22 cellular contexts compared by ENCODE assay signal in the genomic region with DNA sequence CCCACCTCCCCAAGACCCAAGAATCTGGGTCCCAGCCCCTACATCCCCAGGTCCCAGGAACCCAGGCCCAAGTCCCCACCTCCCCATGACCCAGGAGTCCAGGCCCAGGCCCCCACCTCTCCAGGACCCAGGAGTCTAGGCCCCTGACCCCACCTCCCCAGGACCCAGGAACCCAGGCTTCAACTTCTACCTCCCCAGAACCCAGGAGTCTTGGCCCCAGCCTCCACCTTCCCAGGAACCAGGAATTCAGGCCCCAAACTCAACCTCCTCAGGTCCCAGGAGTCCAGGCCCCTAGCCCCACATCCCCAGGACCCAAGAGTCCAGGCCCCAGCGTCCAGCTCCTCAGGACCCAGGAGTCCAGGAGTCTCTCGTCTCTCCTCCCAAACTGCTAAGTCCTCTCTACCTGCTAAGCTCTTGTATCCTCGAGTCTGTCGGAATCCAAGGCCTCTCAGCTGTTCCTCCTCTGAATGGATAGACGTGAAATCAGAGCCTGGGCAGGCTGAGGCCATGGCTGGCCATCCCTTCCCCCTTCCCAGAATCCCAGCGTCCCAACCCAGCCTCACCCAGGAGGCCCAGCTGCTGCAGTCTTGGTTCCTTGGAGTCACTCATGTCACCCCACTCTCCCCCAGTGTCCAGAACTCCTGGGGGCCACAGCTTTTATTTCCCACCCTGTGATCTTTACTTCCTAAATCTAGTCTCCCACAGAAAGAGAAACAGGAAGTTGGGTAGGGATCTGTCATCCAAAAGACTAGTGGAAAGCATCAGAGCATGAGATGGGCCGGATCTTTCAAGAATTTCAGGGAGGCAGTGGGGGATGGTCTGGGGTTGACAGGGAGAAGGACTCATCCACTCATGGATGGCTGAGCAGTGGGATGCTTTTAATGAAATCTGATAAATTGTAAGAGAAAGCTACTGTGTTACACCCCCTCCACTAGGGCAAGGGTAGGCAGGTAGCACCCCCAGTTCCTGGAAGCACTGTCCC. TPM values are rescaled to one million over a fixed set of nuclear protein-coding genes. Genes with fewer than 3 reads are reported as not detected.
DNase-seq lines count a peak whose midpoint lies in the region; ATAC-seq and TF ChIP-seq lines count a peak whose summit lies in the region.
"Had no signal": no experiment of that assay in that cellular context is flagged by ENCODE, and none has a peak within 500 bp of the region (broad histone marks: within the 10 kb centered on the region; RNA-seq: fewer than 3 reads in every experiment).

A gene with protein sequence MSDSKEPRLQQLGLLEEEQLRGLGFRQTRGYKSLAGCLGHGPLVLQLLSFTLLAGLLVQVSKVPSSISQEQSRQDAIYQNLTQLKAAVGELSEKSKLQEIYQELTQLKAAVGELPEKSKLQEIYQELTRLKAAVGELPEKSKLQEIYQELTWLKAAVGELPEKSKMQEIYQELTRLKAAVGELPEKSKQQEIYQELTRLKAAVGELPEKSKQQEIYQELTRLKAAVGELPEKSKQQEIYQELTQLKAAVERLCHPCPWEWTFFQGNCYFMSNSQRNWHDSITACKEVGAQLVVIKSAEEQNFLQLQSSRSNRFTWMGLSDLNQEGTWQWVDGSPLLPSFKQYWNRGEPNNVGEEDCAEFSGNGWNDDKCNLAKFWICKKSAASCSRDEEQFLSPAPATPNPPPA (minus strand): TSS at position 632 of the 982 bp plus-strand sequence. CDS start 23 bp downstream, at position 609.

- DNase-seq in activated T-cell treated with anti-CD3 and anti-CD28 coated beads, Interleukin-2, amount 50 U/mL, for 24 hours, result peak; percentile 28
- DNase-seq in activated T-cell treated with anti-CD3 and anti-CD28 coated beads, Interleukin-2, amount 50 U/mL, for 48 hours, result no peak
- DNase-seq in activated naive CD8-positive, alpha-beta T cell treated with anti-CD3 and anti-CD28 coated beads, Interleukin-2, amount 50 U/mL, for 24 hours, result no peak
- peak; percentile 73 for DNase-seq in left kidney (ENCODE audit: low read depth, low spot score)
- DNase-seq in NCI-H82 (lab: John Stamatoyannopoulos, UW), result no peak
- no peak for DNase-seq in uterus
- DNase-seq in esophagus squamous epithelium (lab: John Stamatoyannopoulos, UW), result no peak
- DNase-seq: activated effector memory CD4-positive, alpha-beta T cell treated with Interleukin-2 at 50 U/mL for 16 hours; colonic mucosa; gastrocnemius medialis; NCI-H1417 treated with DMSO at 0.1 percent for 48 hours; NCI-H2227 treated with DMSO at 0.1 percent for 48 hours; stimulated activated naive CD8-positive, alpha-beta T cell treated with anti-CD3 and anti-CD28 coated beads, Interleukin-15, Interleukin-2, amounts not matched to agents 100 U/mL and 50 U/mL, for 24 hours; T-helper 2 cell had no signal

- WGBS in esophagus squamous epithelium, 2 donors, result 50 to 56% methylated on average over 6 to 7 of the region's 7 CpGs

- H3K27me3 Mint-ChIP-seq in activated T-cell treated with anti-CD3 and anti-CD28 coated beads, Interleukin-2, amount 50 U/mL, for 24 hours, result peaks cover 48% of the 10 kb centered on the region
- H3K27me3 Mint-ChIP-seq in activated naive CD8-positive, alpha-beta T cell treated with anti-CD3 and anti-CD28 coated beads, Interleukin-2, amount 50 U/mL, for 24 hours, result peaks cover 22% of the 10 kb centered on the region
- peaks cover 13% of the 10 kb centered on the region for H3K27me3 Mint-ChIP-seq in stimulated activated memory B cell treated with anti-CD40 and anti-IgM and Interleukin-4, amounts not matched to agents 10 μg/mL and 1 μg/mL and 100 μg/mL, for 72 hours

- no peaks in the 10 kb centered on the region for H3K36me3 ChIP-seq in uterus
- H3K36me3 ChIP-seq in esophagus squamous epithelium, result no peaks in the 10 kb centered on the region
- H3K36me3 ChIP-seq: colonic mucosa, gastrocnemius medialis, ovary, spleen, vagina had no signal

- H3K27ac ChIP-seq in uterus, result no peak within 1 kb of the TSS
- peak within 1 kb of the TSS in 1 of 4 donors; percentile 17 for H3K27ac ChIP-seq in esophagus squamous epithelium
- H3K27ac ChIP-seq: A549, colonic mucosa, gastrocnemius medialis, KMS-11, ovary, spleen, vagina had no signal

- no peak within 1 kb of the TSS for H3K27ac Mint-ChIP-seq in activated T-cell treated with anti-CD3 and anti-CD28 coated beads, Interleukin-2, amount 50 U/mL, for 24 hours
- peak within 1 kb of the TSS; percentile 44 for H3K27ac Mint-ChIP-seq in activated naive CD8-positive, alpha-beta T cell treated with anti-CD3 and anti-CD28 coated beads, Interleukin-2, amount 50 U/mL, for 24 hours
- H3K27ac Mint-ChIP-seq in stimulated activated memory B cell treated with anti-CD40 and anti-IgM and Interleukin-4, amounts not matched to agents 10 μg/mL and 1 μg/mL and 100 μg/mL, for 72 hours, result peak within 1 kb of the TSS; percentile 70

- no peak within 1 kb of the TSS for H3K4me3 Mint-ChIP-seq in activated T-cell treated with anti-CD3 and anti-CD28 coated beads, Interleukin-2, amount 50 U/mL, for 24 hours
- no peak within 1 kb of the TSS for H3K4me3 Mint-ChIP-seq in activated naive CD8-positive, alpha-beta T cell treated with anti-CD3 and anti-CD28 coated beads, Interleukin-2, amount 50 U/mL, for 24 hours
- H3K4me3 Mint-ChIP-seq in stimulated activated memory B cell treated with anti-CD40 and anti-IgM and Interleukin-4, amounts not matched to agents 10 μg/mL and 1 μg/mL and 100 μg/mL, for 72 hours, result no peak within 1 kb of the TSS

- no peak within 1 kb of the TSS for H3K4me3 ChIP-seq in uterus
- H3K4me3 ChIP-seq in esophagus squamous epithelium, result peak within 1 kb of the TSS in 1 of 4 donors; percentile 18
- H3K4me3 ChIP-seq: A549, colonic mucosa, gastrocnemius medialis, ovary, spleen, vagina had no signal

- TF ChIP-seq POLR2A in uterus (IDR thresholded peaks at IDR 0.05) (no peak), esophagus squamous epithelium (IDR thresholded peaks at IDR 0.05) (no peak)

- H3K27me3 ChIP-seq in uterus, result no peaks in the 10 kb centered on the region
- H3K27me3 ChIP-seq in esophagus squamous epithelium, result peaks cover 0 to 75% (median 0%) of the 10 kb centered on the region in 4 donors
- H3K27me3 ChIP-seq: colonic mucosa, ovary, vagina had no signal

- TF ChIP-seq CTCF in uterus (IDR thresholded peaks at IDR 0.05) (no peak), esophagus squamous epithelium (IDR thresholded peaks at IDR 0.05) (no peak)

- ATAC-seq in activated naive CD8-positive, alpha-beta T cell treated with anti-CD3 and anti-CD28 coated beads, Interleukin-2, amount 50 U/mL, for 24 hours, result no peak
- no peak for ATAC-seq in stimulated activated memory B cell treated with anti-CD40 and anti-IgM and Interleukin-4, amounts not matched to agents 10 μg/mL and 1 μg/mL and 100 μg/mL, for 72 hours
- ATAC-seq: A549; gastrocnemius medialis; stimulated activated naive CD8-positive, alpha-beta T cell treated with anti-CD3 and anti-CD28 coated beads, Interleukin-15, Interleukin-2, amounts not matched to agents 100 U/mL and 50 U/mL, for 24 hours had no signal

- intact Hi-C loops in uterus (cut with DNase I; ENCODE audit: low total_unique reads), result no loop called here
- intact Hi-C loops in esophagus squamous epithelium (cut with DNase I), result no loop called here

- H3K4me1 ChIP-seq in uterus (no peaks in the 10 kb centered on the region), esophagus squamous epithelium (no peaks in the 10 kb centered on the region)
- H3K4me1 ChIP-seq: A549, colonic mucosa, gastrocnemius medialis, vagina had no signal

- H3K9me3 Mint-ChIP-seq in activated T-cell treated with anti-CD3 and anti-CD28 coated beads, Interleukin-2, amount 50 U/mL, for 24 hours, result peaks cover 14% of the 10 kb centered on the region
- H3K9me3 Mint-ChIP-seq in activated naive CD8-positive, alpha-beta T cell treated with anti-CD3 and anti-CD28 coated beads, Interleukin-2, amount 50 U/mL, for 24 hours, result peaks cover 12% of the 10 kb centered on the region
- peaks cover 13% of the 10 kb centered on the region for H3K9me3 Mint-ChIP-seq in stimulated activated memory B cell treated with anti-CD40 and anti-IgM and Interleukin-4, amounts not matched to agents 10 μg/mL and 1 μg/mL and 100 μg/mL, for 72 hours

- no peaks in the 10 kb centered on the region for H3K36me3 Mint-ChIP-seq in activated T-cell treated with anti-CD3 and anti-CD28 coated beads, Interleukin-2, amount 50 U/mL, for 24 hours (ENCODE audit: low read depth)
- H3K36me3 Mint-ChIP-seq in activated naive CD8-positive, alpha-beta T cell treated with anti-CD3 and anti-CD28 coated beads, Interleukin-2, amount 50 U/mL, for 24 hours (ENCODE audit: low read depth), result peaks cover 10% of the 10 kb centered on the region
- H3K36me3 Mint-ChIP-seq in stimulated activated memory B cell treated with anti-CD40 and anti-IgM and Interleukin-4, amounts not matched to agents 10 μg/mL and 1 μg/mL and 100 μg/mL, for 72 hours, result peaks cover 3% of the 10 kb centered on the region

- H3K9me3 ChIP-seq in uterus, result no peaks in the 10 kb centered on the region
- H3K9me3 ChIP-seq in esophagus squamous epithelium, result no peaks in the 10 kb centered on the region
- H3K9me3 ChIP-seq: A549, colonic mucosa, gastrocnemius medialis, ovary, vagina had no signal

- H3K4me1 Mint-ChIP-seq in activated T-cell treated with anti-CD3 and anti-CD28 coated beads, Interleukin-2, amount 50 U/mL, for 24 hours (ENCODE audit: low read depth), result peaks cover 30% of the 10 kb centered on the region
- peaks cover 40% of the 10 kb centered on the region for H3K4me1 Mint-ChIP-seq in activated naive CD8-positive, alpha-beta T cell treated with anti-CD3 and anti-CD28 coated beads, Interleukin-2, amount 50 U/mL, for 24 hours
- peaks cover 65% of the 10 kb centered on the region for H3K4me1 Mint-ChIP-seq in stimulated activated memory B cell treated with anti-CD40 and anti-IgM and Interleukin-4, amounts not matched to agents 10 μg/mL and 1 μg/mL and 100 μg/mL, for 72 hours

RNA-seq across cellular contexts. Expression of the gene that starts here (rescaled TPM):
- total RNA-seq in uterus (10 to 100 TPM in 1 of 4 donors, 1 to 10 TPM in 2, not detected in 1; 2.6 to 14.4 (median 8.8) TPM), esophagus squamous epithelium (1 to 10 TPM in 2 of 4 donors, under 1 TPM in 1, not detected in 1; 0.40 to 4.9 (median 4.0) TPM)
- total RNA-seq: activated CD8-positive, alpha-beta memory T cell treated with anti-CD3 and anti-CD28 coated beads for 36 hours; endothelial cell of umbilical vein had no signal

Comparison
In these comparisons a context has a peak if more than half of its experiments do, and no peak if none do; other contexts are left out.
1. DNase-seq: peak in activated T-cell treated with anti-CD3 and anti-CD28 coated beads, Interleukin-2, amount 50 U/mL, for 24 hours (single experiment) and left kidney (single experiment); none in activated T-cell treated with anti-CD3 and anti-CD28 coated beads, Interleukin-2, amount 50 U/mL, for 48 hours (0 of 2), activated naive CD8-positive, alpha-beta T cell treated with anti-CD3 and anti-CD28 coated beads, Interleukin-2, amount 50 U/mL, for 24 hours (single experiment), NCI-H82 (single experiment), uterus (0 of 2) and esophagus squamous epithelium (single experiment).